In the genomic region with DNA sequence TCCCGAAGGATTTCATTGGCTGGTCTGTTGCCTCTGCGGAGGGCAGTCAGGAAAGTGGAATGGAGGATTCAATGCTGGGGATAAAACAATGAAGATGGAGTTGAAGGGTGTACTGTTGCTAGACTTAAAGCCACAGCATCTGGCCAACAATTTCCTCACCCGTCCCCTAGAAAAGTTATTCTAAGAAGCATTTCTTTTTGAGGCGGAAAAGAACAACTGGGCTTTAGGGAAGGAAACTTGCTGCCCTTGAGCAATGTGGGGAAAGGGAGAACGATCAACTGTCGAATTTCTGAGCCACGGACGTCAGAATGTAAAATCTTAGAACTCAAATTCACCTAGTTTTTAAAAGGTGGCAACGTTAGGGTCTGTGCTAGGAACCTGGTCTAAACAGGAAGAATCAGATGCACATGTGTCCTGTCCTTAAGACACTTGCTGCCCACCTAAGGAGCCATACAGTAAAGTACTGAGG, we compare ENCODE assay signal across 8 cellular contexts. TPM values are rescaled to one million over a fixed set of nuclear protein-coding genes. Genes with fewer than 3 reads are reported as not detected.
DNase-seq lines count a peak whose midpoint lies in the region; ATAC-seq and TF ChIP-seq lines count a peak whose summit lies in the region.

No MANE protein-coding gene starts in this region.

- peak overlapping the region; percentile 99 for H3K27ac ChIP-seq in CD4-positive, alpha-beta T cell (ENCODE audit: low read depth, low read length)
- H3K27ac ChIP-seq in HL-60 (replicated peaks) (peak overlapping the region; percentile 99), brain microvascular endothelial cell (peak overlapping the region; percentile 95), mesodermal cell (ENCODE audit: low read depth, low read length, severe bottlenecking) (peak overlapping the region; percentile 97)

- peak overlapping the region; percentile 94 for H3K4me3 Mint-ChIP-seq in CD4-positive, alpha-beta T cell

- H3K36me3 Mint-ChIP-seq in CD4-positive, alpha-beta T cell (ENCODE audit: low read depth): peaks cover 41% of the 10 kb centered on the region

- H3K9me3 ChIP-seq in CD4-positive, alpha-beta T cell (ENCODE audit: control insufficient read depth, low read length): no peaks in the 10 kb centered on the region
- H3K9me3 ChIP-seq in mesodermal cell (ENCODE audit: control insufficient read depth, low read length): peaks cover 13% of the 10 kb centered on the region

- in situ Hi-C loops in brain microvascular endothelial cell (cut with HindIII; ENCODE audit: low pct_ligation_motif_present, low sequenced_read_pairs): no loop called here

- peaks cover 8% of the 10 kb centered on the region for H3K27me3 Mint-ChIP-seq in CD4-positive, alpha-beta T cell

- DNase-seq in CD4-positive, alpha-beta T cell: no peak
- no peak for DNase-seq in HL-60 (ENCODE audit: low read depth in 1 of 2, low spot score in 1 of 2)
- no peak for DNase-seq in brain microvascular endothelial cell
- DNase-seq in T-helper 9 cell: no peak

- intact Hi-C loops in CD4-positive, alpha-beta T cell (cut with DNase I, micrococcal nuclease): loop anchor here (1.0 to 10.0 kb wide), 5 partner anchors 17 to 590 kb away; partner anchors contain the start of genes LUC7L2 (in 1 of the 2) and UBN2 (in 1 of the 2)

- peak overlapping the region; percentile 99 for H3K27ac Mint-ChIP-seq in CD4-positive, alpha-beta T cell

- H3K36me3 ChIP-seq in brain microvascular endothelial cell (replicated peaks) (peaks cover 3% of the 10 kb centered on the region), mesodermal cell (ENCODE audit: control insufficient read depth, insufficient read depth, low read length) (peaks cover 18% of the 10 kb centered on the region)

- peaks cover 45% of the 10 kb centered on the region for H3K4me1 Mint-ChIP-seq in CD4-positive, alpha-beta T cell (ENCODE audit: low read depth)

- peaks cover 4% of the 10 kb centered on the region for H3K9me3 Mint-ChIP-seq in CD4-positive, alpha-beta T cell

- H3K4me1 ChIP-seq in mesodermal cell (ENCODE audit: control insufficient read depth, insufficient read depth, low read length, poor library complexity, severe bottlenecking): no peaks in the 10 kb centered on the region

- no peaks in the 10 kb centered on the region for H3K27me3 ChIP-seq in CD4-positive, alpha-beta T cell (ENCODE audit: control insufficient read depth, insufficient read depth, low read length)
- no peaks in the 10 kb centered on the region for H3K27me3 ChIP-seq in HL-60 (ENCODE audit: insufficient read depth, poor library complexity, severe bottlenecking)
- H3K27me3 ChIP-seq in brain microvascular endothelial cell (replicated peaks): no peaks in the 10 kb centered on the region

- WGBS in mesodermal cell (ENCODE audit: insufficient coverage in 2 of 2), 2 experiments: 2 to 13% methylated on average over 4 to 8 of the region's 9 CpGs

- H3K4me3 ChIP-seq in HL-60 (replicated peaks; ENCODE audit: insufficient read depth, low read length) (peak overlapping the region; percentile 75), brain microvascular endothelial cell (ENCODE audit: low read depth, low read length) (peak overlapping the region; percentile 94), mesodermal cell (ENCODE audit: extremely low read depth, insufficient read depth, low read length, poor library complexity, severe bottlenecking) (peak overlapping the region; percentile 95)

- no peak for ATAC-seq in CD4-positive, alpha-beta T cell (ENCODE audit: poor library complexity)
- ATAC-seq in GM19395 (IDR thresholded peaks at IDR 0.05; ENCODE audit: unreplicated experiment) (no peak), HG03025 (IDR thresholded peaks at IDR 0.05; ENCODE audit: low FRiP score, unreplicated experiment) (no peak), HG03039 (IDR thresholded peaks at IDR 0.05; ENCODE audit: unreplicated experiment) (no peak)

- no peak for TF ChIP-seq CTCF in CD4-positive, alpha-beta T cell (IDR thresholded peaks at IDR 0.05)
- TF ChIP-seq CTCF in HL-60 (IDR thresholded peaks at IDR 0.05; ENCODE audit: insufficient read depth, low read length): no peak
- TF ChIP-seq CTCF in brain microvascular endothelial cell (IDR thresholded peaks at IDR 0.05; ENCODE audit: low read depth, low read length, missing control alignments): no peak

- CTCF ChIA-PET in CD4-positive, alpha-beta T cell (lab: Charles Lee): no interaction called here

- POLR2A ChIA-PET in CD4-positive, alpha-beta T cell (lab: Charles Lee): interaction anchor here (10.5 kb wide), 1 partner anchor 16 kb away, joined by 166 read pairs; the partner anchor contains the start of gene LUC7L2

RNA-seq across cellular contexts. Expression of gene FMC1, which starts 0.7 kb away (rescaled TPM):
- 1 to 10 TPM in 1 of 2 experiments, under 1 TPM in 1; 0.89 to 1.2 TPM for total RNA-seq in CD4-positive, alpha-beta T cell
- 34.2 TPM for polyA plus RNA-seq in mesodermal cell (2013, experiment 1 of 2)
- 46.7 TPM for polyA plus RNA-seq in mesodermal cell (2013, experiment 2 of 2)

RNA-seq across cellular contexts. Expression of gene LUC7L2, which starts 17.9 kb away (rescaled TPM):
- total RNA-seq in CD4-positive, alpha-beta T cell: 100 to 1,000 TPM; 177 to 194 TPM
- 60.0 TPM for polyA plus RNA-seq in mesodermal cell (2013, experiment 1 of 2)
- polyA plus RNA-seq in mesodermal cell (2013, experiment 2 of 2): 57.4 TPM
